ENCODE assay signal across 8 cellular contexts in the genomic region with DNA sequence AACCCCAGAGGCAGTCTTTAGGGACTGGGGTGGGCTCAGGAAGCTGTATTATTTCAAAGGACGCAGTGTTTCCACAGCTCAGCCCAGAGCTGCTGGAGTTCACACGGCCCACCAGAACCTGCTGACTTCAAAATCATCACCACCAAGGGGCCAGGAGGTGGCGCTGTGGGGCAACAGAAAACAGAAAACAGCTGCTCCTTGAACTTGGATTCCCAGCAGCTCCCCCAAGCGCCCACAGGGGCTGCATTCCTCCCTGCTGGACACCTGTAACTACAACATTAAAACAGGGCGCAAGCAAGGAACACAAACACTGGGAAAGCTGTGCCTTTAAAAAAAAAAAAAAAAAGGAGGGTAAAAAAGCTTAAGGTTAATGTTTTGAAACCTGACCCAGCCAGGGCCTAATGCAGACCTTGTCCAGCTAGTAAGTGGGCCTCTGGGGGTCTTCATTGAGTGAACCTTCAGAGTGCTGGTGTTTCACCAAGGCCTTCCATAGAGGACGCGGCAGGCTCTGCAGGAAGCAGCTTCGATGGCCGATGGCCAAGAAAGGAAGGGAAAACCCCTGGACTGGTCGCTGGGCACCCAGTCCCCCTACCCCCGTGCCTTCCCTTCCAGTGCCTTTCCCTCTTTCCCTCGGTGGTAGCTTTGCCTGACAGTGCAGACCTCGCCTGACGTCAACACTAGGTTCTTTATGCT. TPM values are rescaled to one million over a fixed set of nuclear protein-coding genes. Genes with fewer than 3 reads are reported as not detected.
DNase-seq lines count a peak whose midpoint lies in the region; ATAC-seq, FAIRE-seq and TF ChIP-seq lines count a peak whose summit lies in the region.

No MANE protein-coding gene starts in this region.

- no peak overlapping the region for H3K4me3 Mint-ChIP-seq in endothelial cell (ENCODE audit: unreplicated experiment)

- H3K9me3 Mint-ChIP-seq in endothelial cell (ENCODE audit: unreplicated experiment) = no peaks in the 10 kb centered on the region

- DNase-seq in HuH-7 (ENCODE audit: low spot score) (peak; percentile 83), NOMO-1 treated with dmso at 0.1 percent for 144 hours (lab: John Stamatoyannopoulos, UW; ENCODE audit: unreplicated experiment) (peak; percentile 59), endothelial cell (ENCODE audit: low spot score) (peak; percentile 78), middle frontal gyrus (ENCODE audit: extremely low spot score, low spot score) (peak; percentile 62)
- peak; percentile 38 to 45 for DNase-seq in activated CD8-positive, alpha-beta memory T cell treated with anti-CD3 and anti-CD28 coated beads for 4 hours (ENCODE audit: low read depth in 2 of 2)
- DNase-seq in stimulated activated CD8-positive, alpha-beta memory T cell treated with anti-CD3 and anti-CD28 coated beads, Interleukin-15, amount 100 ng/mL, for 48 hours (ENCODE audit: low read depth in 2 of 2) = peak; percentile 52 to 65

- H3K27me3 Mint-ChIP-seq in endothelial cell (ENCODE audit: unreplicated experiment) = peaks cover 7% of the 10 kb centered on the region

- H3K36me3 Mint-ChIP-seq in endothelial cell (ENCODE audit: low read depth, unreplicated experiment) = no peaks in the 10 kb centered on the region

- H3K27ac Mint-ChIP-seq in endothelial cell (ENCODE audit: unreplicated experiment) = no peak overlapping the region

- ATAC-seq in GM21723 (IDR thresholded peaks at IDR 0.05; ENCODE audit: unreplicated experiment) = no peak

- H3K4me1 Mint-ChIP-seq in endothelial cell (ENCODE audit: unreplicated experiment) = no peaks in the 10 kb centered on the region

- TF ChIP-seq CTCF in endothelial cell (IDR thresholded peaks at IDR 0.05; ENCODE audit: unreplicated experiment) = peak; percentile 92

- FAIRE-seq in G401.6 (lab: Jason Lieb, UNC) = peak; percentile 75

RNA-seq across cellular contexts. Expression of a gene that starts 25.9 kb away (rescaled TPM):
- total RNA-seq in endothelial cell (ENCODE audit: unreplicated experiment) = 0.36 TPM

RNA-seq across cellular contexts. Expression of a gene that starts 53.5 kb away (rescaled TPM):
- not detected for total RNA-seq in endothelial cell (ENCODE audit: unreplicated experiment)
